Comparison of ENCODE assay signal across 12 cellular contexts in genomic region chr6:47651505-47651944, GRCh38. TPM values are rescaled to one million over a fixed set of nuclear protein-coding genes. Genes with fewer than 3 reads are reported as not detected.
DNase-seq lines count a peak whose midpoint lies in the region; ATAC-seq and TF ChIP-seq lines count a peak whose summit lies in the region.
"Had no signal": no experiment of that assay in that cellular context is flagged by ENCODE, and none has a peak within 500 bp of the region (broad histone marks: within the 10 kb centered on the region; RNA-seq: fewer than 3 reads in every experiment).

No MANE protein-coding gene starts in this region.

- H3K36me3 Mint-ChIP-seq in stimulated activated effector memory CD8-positive, alpha-beta T cell treated with anti-CD3 and anti-CD28 coated beads, Interleukin-12 subunit alpha, Interleukin-12 subunit beta, amount 100 ng/mL, for 72 hours: no peaks in the 10 kb centered on the region

- no peaks in the 10 kb centered on the region for H3K4me1 Mint-ChIP-seq in stimulated activated effector memory CD8-positive, alpha-beta T cell treated with anti-CD3 and anti-CD28 coated beads, Interleukin-12 subunit alpha, Interleukin-12 subunit beta, amount 100 ng/mL, for 72 hours

- BruUV-seq in HCT116 (replicated peaks; lab: Mats Ljungman, UMichigan): no TSS peak

- intact Hi-C loops in HCT116 (cut with micrococcal nuclease): no loop called here

- no peak overlapping the region for H3K9ac ChIP-seq in HCT116 (ENCODE audit: low read length)
- H3K9ac ChIP-seq in skeletal muscle satellite cell (ENCODE audit: low read depth, low read length): no peak overlapping the region

- peak overlapping the region; percentile 55 for H2AFZ ChIP-seq in HCT116 (ENCODE audit: low read depth, low read length, poor library complexity, severe bottlenecking)

- CTCF ChIA-PET in HCT116 (lab: Charles Lee): interaction anchor here (1.5 to 1.8 kb wide), 2 partner anchors 20 to 129 kb away, joined by 3 to 5 read pairs; no protein-coding TSS in a partner anchor

- H3K9me3 Mint-ChIP-seq in stimulated activated effector memory CD8-positive, alpha-beta T cell treated with anti-CD3 and anti-CD28 coated beads, Interleukin-12 subunit alpha, Interleukin-12 subunit beta, amount 100 ng/mL, for 72 hours: no peaks in the 10 kb centered on the region

- H3K27ac ChIP-seq in HCT116 (ENCODE audit: low read depth, low read length): no peak overlapping the region
- H3K27ac ChIP-seq: lower lobe of right lung had no signal

- RAD21 ChIA-PET in HCT116 (lab: Charles Lee; ENCODE audit: low non-redundant PET in 1 of 2, low total read pairs in 2 of 2, uncharacterized antibody in 2 of 2, unreplicated experiment in 2 of 2): no interaction called here

- no peaks in the 10 kb centered on the region for H3K9me3 ChIP-seq in HCT116 (ENCODE audit: control insufficient read depth in 1 of 2, insufficient read depth in 1 of 2, low read depth in 1 of 2, low read length in 2 of 2)
- no peaks in the 10 kb centered on the region for H3K9me3 ChIP-seq in skeletal muscle satellite cell (replicated peaks; ENCODE audit: low read length)
- H3K9me3 ChIP-seq: lower lobe of right lung had no signal

- H3K27me3 ChIP-seq in HCT116 (ENCODE audit: insufficient read depth, low read length) (no peaks in the 10 kb centered on the region), skeletal muscle satellite cell (ENCODE audit: control insufficient read depth, insufficient read depth, low read length) (no peaks in the 10 kb centered on the region)

- no peak overlapping the region for H3K4me3 ChIP-seq in HCT116 (replicated peaks in 1 of 2; ENCODE audit: low read depth in 1 of 2, low read length in 2 of 2)
- no peak overlapping the region for H3K4me3 ChIP-seq in fibroblast of pulmonary artery (replicated peaks; ENCODE audit: low read depth, low read length)
- no peak overlapping the region for H3K4me3 ChIP-seq in skeletal muscle satellite cell (ENCODE audit: low read length)
- H3K4me3 ChIP-seq: GM12878, lower lobe of right lung had no signal

- H3K4me1 ChIP-seq in HCT116 (ENCODE audit: control insufficient read depth in 1 of 2, insufficient read depth in 2 of 2, low read length in 2 of 2) (peaks cover 2 to 29% of the 10 kb centered on the region in 2 experiments; a peak in 3 of 4 replicates), skeletal muscle satellite cell (ENCODE audit: control insufficient read depth, insufficient read depth, low read length) (peaks cover 8% of the 10 kb centered on the region)

- TF ChIP-seq CTCF in HCT116 (IDR thresholded peaks at IDR 0.05 in 2 of 3, conservative IDR thresholded peaks at IDR 0.05 in 1 of 3; ENCODE audit: borderline replicate concordance in 1 of 3, insufficient read depth in 1 of 3, low read depth in 2 of 3, low read length in 2 of 3): no peak
- no peak for TF ChIP-seq CTCF in fibroblast of pulmonary artery (IDR thresholded peaks at IDR 0.05; ENCODE audit: low read length, missing control alignments)

- no peaks in the 10 kb centered on the region for H4K20me1 ChIP-seq in HCT116 (ENCODE audit: insufficient read depth)

- ATAC-seq in HCT116 (no peak), GM19467 (IDR thresholded peaks at IDR 0.05; ENCODE audit: unreplicated experiment) (no peak)
- no peak for ATAC-seq in stimulated activated effector memory CD8-positive, alpha-beta T cell treated with anti-CD3 and anti-CD28 coated beads, Interleukin-12 subunit alpha, Interleukin-12 subunit beta, amount 100 ng/mL, for 72 hours
- ATAC-seq: GM12878, lower lobe of right lung had no signal

- POLR2A ChIA-PET in HCT116 (lab: Charles Lee): no interaction called here

- no peaks in the 10 kb centered on the region for H3K79me2 ChIP-seq in HCT116 (ENCODE audit: insufficient read depth, low read length)

- DNase-seq in HCT116 (ENCODE audit: low read depth, low spot score) (no peak), SW480 (ENCODE audit: low spot score) (peak; percentile 10), fibroblast of pulmonary artery (ENCODE audit: low read depth) (peak; percentile 58)
- DNase-seq in stimulated activated CD4-positive, alpha-beta T cell treated with anti-CD3 and anti-CD28 coated beads, Interleukin-4, amount 100 ng/mL, for 4 hours: no peak
- no peak for DNase-seq in stimulated activated effector memory CD8-positive, alpha-beta T cell treated with anti-CD3 and anti-CD28 coated beads, Interleukin-12 subunit alpha, Interleukin-12 subunit beta, amount 100 ng/mL, for 72 hours (ENCODE audit: low spot score in 2 of 2)
- DNase-seq: caudate nucleus, lower lobe of right lung, MM.1S, NCI-H2227 treated with DMSO at 0.1 percent for 48 hours had no signal

- H3K27ac Mint-ChIP-seq in stimulated activated effector memory CD8-positive, alpha-beta T cell treated with anti-CD3 and anti-CD28 coated beads, Interleukin-12 subunit alpha, Interleukin-12 subunit beta, amount 100 ng/mL, for 72 hours: no peak overlapping the region

- no peak overlapping the region for H3K4me3 Mint-ChIP-seq in stimulated activated effector memory CD8-positive, alpha-beta T cell treated with anti-CD3 and anti-CD28 coated beads, Interleukin-12 subunit alpha, Interleukin-12 subunit beta, amount 100 ng/mL, for 72 hours

- 0 out of 2 replicates have a peak, but pooled peaks cover 3% of the 10 kb centered on the region for H3K9me2 ChIP-seq in HCT116 (ENCODE audit: insufficient read depth)

- H3K36me3 ChIP-seq in HCT116 (ENCODE audit: control insufficient read depth in 1 of 2, insufficient read depth in 2 of 2, low read length in 2 of 2) (no peaks in the 10 kb centered on the region), skeletal muscle satellite cell (ENCODE audit: insufficient read depth, low read length) (no peaks in the 10 kb centered on the region)
- H3K36me3 ChIP-seq: lower lobe of right lung had no signal

- no peak for TF ChIP-seq POLR2A in HCT116 (IDR thresholded peaks at IDR 0.05; ENCODE audit: borderline replicate concordance, extremely low read depth, insufficient read depth, insufficient read length)

- TF ChIP-seq RAD21 in HCT116 (IDR thresholded peaks at IDR 0.05; ENCODE audit: low read depth): no peak

- peak overlapping the region; percentile 34 for H3K4me2 ChIP-seq in HCT116 (ENCODE audit: low read length)
- peak overlapping the region; percentile 56 for H3K4me2 ChIP-seq in skeletal muscle satellite cell (ENCODE audit: low read length)

TF ChIP-seq in HCT116, 20 proteins besides CTCF, POLR2A, EP300 and RAD21 (continues in another document):
- TF ChIP-seq EGR1 (IDR thresholded peaks at IDR 0.05; ENCODE audit: low read depth): no peak
- no peak for TF ChIP-seq ELF1 (IDR thresholded peaks at IDR 0.05; ENCODE audit: borderline replicate concordance, low read depth)
- no peak for TF ChIP-seq EZH2 (IDR thresholded peaks at IDR 0.05)
- TF ChIP-seq, protein P1, sequence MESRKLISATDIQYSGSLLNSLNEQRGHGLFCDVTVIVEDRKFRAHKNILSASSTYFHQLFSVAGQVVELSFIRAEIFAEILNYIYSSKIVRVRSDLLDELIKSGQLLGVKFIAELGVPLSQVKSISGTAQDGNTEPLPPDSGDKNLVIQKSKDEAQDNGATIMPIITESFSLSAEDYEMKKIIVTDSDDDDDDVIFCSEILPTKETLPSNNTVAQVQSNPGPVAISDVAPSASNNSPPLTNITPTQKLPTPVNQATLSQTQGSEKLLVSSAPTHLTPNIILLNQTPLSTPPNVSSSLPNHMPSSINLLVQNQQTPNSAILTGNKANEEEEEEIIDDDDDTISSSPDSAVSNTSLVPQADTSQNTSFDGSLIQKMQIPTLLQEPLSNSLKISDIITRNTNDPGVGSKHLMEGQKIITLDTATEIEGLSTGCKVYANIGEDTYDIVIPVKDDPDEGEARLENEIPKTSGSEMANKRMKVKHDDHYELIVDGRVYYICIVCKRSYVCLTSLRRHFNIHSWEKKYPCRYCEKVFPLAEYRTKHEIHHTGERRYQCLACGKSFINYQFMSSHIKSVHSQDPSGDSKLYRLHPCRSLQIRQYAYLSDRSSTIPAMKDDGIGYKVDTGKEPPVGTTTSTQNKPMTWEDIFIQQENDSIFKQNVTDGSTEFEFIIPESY (IDR thresholded peaks at IDR 0.05; ENCODE audit: extremely low read depth, insufficient replicate concordance, low read length): no peak
- peak; percentile 42 for TF ChIP-seq JUND (IDR thresholded peaks at IDR 0.05)
- no peak for TF ChIP-seq CBX3 (IDR thresholded peaks at IDR 0.05; ENCODE audit: low read depth)
- TF ChIP-seq, protein P2, sequence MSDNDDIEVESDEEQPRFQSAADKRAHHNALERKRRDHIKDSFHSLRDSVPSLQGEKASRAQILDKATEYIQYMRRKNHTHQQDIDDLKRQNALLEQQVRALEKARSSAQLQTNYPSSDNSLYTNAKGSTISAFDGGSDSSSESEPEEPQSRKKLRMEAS (IDR thresholded peaks at IDR 0.05): no peak
- TF ChIP-seq ATF3 (IDR thresholded peaks at IDR 0.05): 0 out of 2 replicates have a peak, but pooled peaks have one; percentile 14
- no peak for TF ChIP-seq TCF7L2 (IDR thresholded peaks at IDR 0.05; ENCODE audit: borderline replicate concordance, extremely low read depth, insufficient read depth, insufficient read length)
- TF ChIP-seq SP1 (IDR thresholded peaks at IDR 0.05; ENCODE audit: low read depth): peak; percentile 33; the same call in 1 of the 2 replicates
- peak; percentile 61 for TF ChIP-seq FOSL1 (IDR thresholded peaks at IDR 0.05; ENCODE audit: low read depth)
- no peak for TF ChIP-seq SRF (IDR thresholded peaks at IDR 0.05; ENCODE audit: low read depth)
- TF ChIP-seq YY1 (IDR thresholded peaks at IDR 0.05; ENCODE audit: extremely low read depth, insufficient replicate concordance, low read depth, low read length): no peak
- TF ChIP-seq CEBPB (IDR thresholded peaks at IDR 0.05; ENCODE audit: low read depth): peak; percentile 61; the same call in 1 of the 2 replicates

RNA-seq across cellular contexts. Expression of gene ADGRF4, which starts 46.9 kb away (rescaled TPM):
- total RNA-seq in HCT116 (2021; ENCODE audit: unreplicated experiment): not detected
- 0.06 and 0.09 TPM in 2 replicates for polyA plus RNA-seq in HCT116 (2012)
- 0.22 and 0.25 TPM in 2 replicates for total RNA-seq in skeletal muscle satellite cell (2012; rRNA removed)
- total RNA-seq: lower lobe of right lung had no signal

Comparison
In these comparisons a context has a peak if more than half of its experiments do, and no peak if none do; other contexts are left out.
1. DNase-seq: peak in SW480 (single experiment) and fibroblast of pulmonary artery (single experiment); none in HCT116 (single experiment), stimulated activated CD4-positive, alpha-beta T cell treated with anti-CD3 and anti-CD28 coated beads, Interleukin-4, amount 100 ng/mL, for 4 hours (0 of 2) and stimulated activated effector memory CD8-positive, alpha-beta T cell treated with anti-CD3 and anti-CD28 coated beads, Interleukin-12 subunit alpha, Interleukin-12 subunit beta, amount 100 ng/mL, for 72 hours (0 of 2).